ENCODE assay signal across 1 cellular context in the genomic region with DNA sequence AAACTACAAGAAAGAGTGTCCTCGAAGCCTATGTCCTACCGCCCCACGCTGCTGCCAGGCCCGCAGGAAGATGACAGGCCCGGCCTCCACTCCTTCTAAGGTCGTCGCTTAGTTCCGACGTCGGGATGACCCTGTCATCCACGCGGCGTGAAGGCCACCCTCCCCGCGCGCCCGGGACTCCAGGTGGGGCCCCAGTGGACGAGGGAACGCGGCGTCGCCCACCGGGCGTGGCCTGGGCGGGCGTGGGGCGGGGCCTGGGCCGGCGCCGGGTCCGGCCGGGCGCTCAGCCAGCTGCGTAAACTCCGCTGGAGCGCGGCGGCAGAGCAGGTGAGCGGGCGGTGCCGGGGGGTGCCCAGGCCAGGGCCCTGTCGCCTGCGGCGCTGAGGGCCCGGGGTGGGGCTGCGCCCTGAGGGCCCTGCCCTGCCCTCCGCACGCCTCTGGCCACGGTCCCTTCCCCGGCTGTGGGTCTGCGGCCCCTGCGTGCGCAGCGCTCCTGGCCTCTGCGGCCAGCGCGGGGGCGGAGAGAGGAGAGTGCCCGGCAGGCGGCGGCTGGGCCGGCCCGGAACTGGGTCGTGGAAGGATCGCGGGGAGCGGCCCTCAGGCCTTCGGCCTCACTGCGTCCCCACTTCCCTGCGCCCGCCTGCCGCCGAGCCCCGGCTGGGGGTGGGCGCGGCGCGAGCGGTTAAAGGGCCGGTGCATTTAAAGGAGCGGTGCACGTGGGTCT.
TF ChIP-seq lines count a peak whose summit lies in the region.

A gene (plus strand): TSS at position 294 of the 724 bp plus-strand sequence. CDS start 11,292 bp downstream, outside the sequence.

TF ChIP-seq in GM12878, 131 proteins besides CTCF, POLR2A, EP300 and RAD21:
- TF ChIP-seq MXI1 (IDR thresholded peaks at IDR 0.05; ENCODE audit: low read depth, low read length): 0 out of 2 replicates have a peak, but pooled peaks have one; percentile 82
- TF ChIP-seq, protein P1, sequence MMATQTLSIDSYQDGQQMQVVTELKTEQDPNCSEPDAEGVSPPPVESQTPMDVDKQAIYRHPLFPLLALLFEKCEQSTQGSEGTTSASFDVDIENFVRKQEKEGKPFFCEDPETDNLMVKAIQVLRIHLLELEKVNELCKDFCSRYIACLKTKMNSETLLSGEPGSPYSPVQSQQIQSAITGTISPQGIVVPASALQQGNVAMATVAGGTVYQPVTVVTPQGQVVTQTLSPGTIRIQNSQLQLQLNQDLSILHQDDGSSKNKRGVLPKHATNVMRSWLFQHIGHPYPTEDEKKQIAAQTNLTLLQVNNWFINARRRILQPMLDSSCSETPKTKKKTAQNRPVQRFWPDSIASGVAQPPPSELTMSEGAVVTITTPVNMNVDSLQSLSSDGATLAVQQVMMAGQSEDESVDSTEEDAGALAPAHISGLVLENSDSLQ (IDR thresholded peaks at IDR 0.05): no peak
- peak; percentile 88 for TF ChIP-seq ZNF217 (IDR thresholded peaks at IDR 0.05)
- TF ChIP-seq, protein P2, sequence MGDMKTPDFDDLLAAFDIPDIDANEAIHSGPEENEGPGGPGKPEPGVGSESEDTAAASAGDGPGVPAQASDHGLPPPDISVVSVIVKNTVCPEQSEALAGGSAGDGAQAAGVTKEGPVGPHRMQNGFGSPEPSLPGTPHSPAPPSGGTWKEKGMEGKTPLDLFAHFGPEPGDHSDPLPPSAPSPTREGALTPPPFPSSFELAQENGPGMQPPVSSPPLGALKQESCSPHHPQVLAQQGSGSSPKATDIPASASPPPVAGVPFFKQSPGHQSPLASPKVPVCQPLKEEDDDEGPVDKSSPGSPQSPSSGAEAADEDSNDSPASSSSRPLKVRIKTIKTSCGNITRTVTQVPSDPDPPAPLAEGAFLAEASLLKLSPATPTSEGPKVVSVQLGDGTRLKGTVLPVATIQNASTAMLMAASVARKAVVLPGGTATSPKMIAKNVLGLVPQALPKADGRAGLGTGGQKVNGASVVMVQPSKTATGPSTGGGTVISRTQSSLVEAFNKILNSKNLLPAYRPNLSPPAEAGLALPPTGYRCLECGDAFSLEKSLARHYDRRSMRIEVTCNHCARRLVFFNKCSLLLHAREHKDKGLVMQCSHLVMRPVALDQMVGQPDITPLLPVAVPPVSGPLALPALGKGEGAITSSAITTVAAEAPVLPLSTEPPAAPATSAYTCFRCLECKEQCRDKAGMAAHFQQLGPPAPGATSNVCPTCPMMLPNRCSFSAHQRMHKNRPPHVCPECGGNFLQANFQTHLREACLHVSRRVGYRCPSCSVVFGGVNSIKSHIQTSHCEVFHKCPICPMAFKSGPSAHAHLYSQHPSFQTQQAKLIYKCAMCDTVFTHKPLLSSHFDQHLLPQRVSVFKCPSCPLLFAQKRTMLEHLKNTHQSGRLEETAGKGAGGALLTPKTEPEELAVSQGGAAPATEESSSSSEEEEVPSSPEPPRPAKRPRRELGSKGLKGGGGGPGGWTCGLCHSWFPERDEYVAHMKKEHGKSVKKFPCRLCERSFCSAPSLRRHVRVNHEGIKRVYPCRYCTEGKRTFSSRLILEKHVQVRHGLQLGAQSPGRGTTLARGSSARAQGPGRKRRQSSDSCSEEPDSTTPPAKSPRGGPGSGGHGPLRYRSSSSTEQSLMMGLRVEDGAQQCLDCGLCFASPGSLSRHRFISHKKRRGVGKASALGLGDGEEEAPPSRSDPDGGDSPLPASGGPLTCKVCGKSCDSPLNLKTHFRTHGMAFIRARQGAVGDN (IDR thresholded peaks at IDR 0.05): peak; percentile 64
- TF ChIP-seq TCF3 (IDR thresholded peaks at IDR 0.05; ENCODE audit: borderline replicate concordance, insufficient read depth, low read depth, low read length): 0 out of 2 replicates have a peak, but pooled peaks have one; percentile 48
- TF ChIP-seq BACH1 (IDR thresholded peaks at IDR 0.05; ENCODE audit: borderline replicate concordance): peak; percentile 89
- TF ChIP-seq, protein P3, sequence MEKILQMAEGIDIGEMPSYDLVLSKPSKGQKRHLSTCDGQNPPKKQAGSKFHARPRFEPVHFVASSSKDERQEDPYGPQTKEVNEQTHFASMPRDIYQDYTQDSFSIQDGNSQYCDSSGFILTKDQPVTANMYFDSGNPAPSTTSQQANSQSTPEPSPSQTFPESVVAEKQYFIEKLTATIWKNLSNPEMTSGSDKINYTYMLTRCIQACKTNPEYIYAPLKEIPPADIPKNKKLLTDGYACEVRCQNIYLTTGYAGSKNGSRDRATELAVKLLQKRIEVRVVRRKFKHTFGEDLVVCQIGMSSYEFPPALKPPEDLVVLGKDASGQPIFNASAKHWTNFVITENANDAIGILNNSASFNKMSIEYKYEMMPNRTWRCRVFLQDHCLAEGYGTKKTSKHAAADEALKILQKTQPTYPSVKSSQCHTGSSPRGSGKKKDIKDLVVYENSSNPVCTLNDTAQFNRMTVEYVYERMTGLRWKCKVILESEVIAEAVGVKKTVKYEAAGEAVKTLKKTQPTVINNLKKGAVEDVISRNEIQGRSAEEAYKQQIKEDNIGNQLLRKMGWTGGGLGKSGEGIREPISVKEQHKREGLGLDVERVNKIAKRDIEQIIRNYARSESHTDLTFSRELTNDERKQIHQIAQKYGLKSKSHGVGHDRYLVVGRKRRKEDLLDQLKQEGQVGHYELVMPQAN (conservative IDR thresholded peaks at IDR 0.05): peak; percentile 92
- peak; percentile 97 for TF ChIP-seq GATAD2B (conservative IDR thresholded peaks at IDR 0.05; ENCODE audit: low read depth)
- TF ChIP-seq NR2C1 (IDR thresholded peaks at IDR 0.05): no peak
- TF ChIP-seq CREB1 (IDR thresholded peaks at IDR 0.05; ENCODE audit: low read depth): peak; percentile 55; the same call in 1 of the 2 replicates
- 0 out of 2 replicates have a peak, but pooled peaks have one; percentile 26 for TF ChIP-seq PAX5 (IDR thresholded peaks at IDR 0.05; ENCODE audit: borderline replicate concordance, low read depth, low read length)
- TF ChIP-seq SMARCA5 (IDR thresholded peaks at IDR 0.05): 0 out of 2 replicates have a peak, but pooled peaks have one; percentile 64
- TF ChIP-seq TCF12 (IDR thresholded peaks at IDR 0.05; ENCODE audit: low read depth, low read length): 0 out of 2 replicates have a peak, but pooled peaks have one; percentile 7
- TF ChIP-seq HDAC2 (IDR thresholded peaks at IDR 0.05): no peak
- TF ChIP-seq TARDBP (IDR thresholded peaks at IDR 0.05; ENCODE audit: borderline replicate concordance): no peak
- peak; percentile 2 to 79 for TF ChIP-seq EGR1 (IDR thresholded peaks at IDR 0.05; ENCODE audit: borderline replicate concordance in 1 of 2, low read depth in 2 of 2, low read length in 2 of 2)
- TF ChIP-seq LARP7 (IDR thresholded peaks at IDR 0.05): peak; percentile 93
- 0 out of 2 replicates have a peak, but pooled peaks have one; percentile 15 for TF ChIP-seq ZSCAN29 (IDR thresholded peaks at IDR 0.05)
- no peak for TF ChIP-seq RUNX3 (IDR thresholded peaks at IDR 0.05; ENCODE audit: low read length)
- peak; percentile 90 for TF ChIP-seq DPF2 (IDR thresholded peaks at IDR 0.05)
- TF ChIP-seq NR2F1 (conservative IDR thresholded peaks at IDR 0.05): peak; percentile 83
- TF ChIP-seq IKZF1 (conservative IDR thresholded peaks at IDR 0.05): peak; percentile 86
- TF ChIP-seq EED (IDR thresholded peaks at IDR 0.05; ENCODE audit: low read depth): 0 out of 2 replicates have a peak, but pooled peaks have one; percentile 9
- peak; percentile 73; the same call in 1 of the 2 replicates for TF ChIP-seq RB1 (IDR thresholded peaks at IDR 0.05; ENCODE audit: borderline replicate concordance)
TF ChIP-seq in GM12878: peak in this region for 19.
